9 cellular contexts compared by ENCODE assay signal in the genomic region with DNA sequence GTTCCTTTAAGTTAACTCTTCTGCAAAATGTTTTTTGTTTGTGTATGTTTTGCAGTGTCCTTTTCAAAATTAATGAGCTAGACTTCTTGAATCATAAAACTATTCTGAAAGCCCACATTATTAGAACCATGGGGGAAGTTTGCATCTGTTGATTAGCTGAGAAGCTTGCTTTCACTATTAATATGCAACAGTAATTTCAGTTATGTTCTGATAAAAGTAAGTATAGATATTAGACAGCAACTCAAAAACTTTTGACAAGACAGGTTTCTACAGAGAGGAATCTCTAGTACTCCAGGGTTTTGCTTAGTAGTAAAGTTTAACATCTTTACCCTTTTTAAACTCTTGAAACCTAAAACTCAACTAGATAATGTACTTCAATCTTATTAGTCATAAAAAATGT.
DNase-seq lines count a peak whose midpoint lies in the region; ATAC-seq and TF ChIP-seq lines count a peak whose summit lies in the region.
"Had no signal": no experiment of that assay in that cellular context is flagged by ENCODE, and none has a peak within 500 bp of the region (broad histone marks: within the 10 kb centered on the region; RNA-seq: fewer than 3 reads in every experiment).

No MANE protein-coding gene starts in this region.

- no peak overlapping the region for H2AFZ ChIP-seq in Loucy (ENCODE audit: low read length)

- peak overlapping the region; percentile 92 for H3K4me2 ChIP-seq in Loucy (ENCODE audit: low read depth, low read length, poor library complexity, severe bottlenecking)

- H3K9me3 ChIP-seq in Loucy (ENCODE audit: insufficient read depth, low read depth, low read length) (no peaks in the 10 kb centered on the region), right cardiac atrium (ENCODE audit: control insufficient read depth, low read length) (no peaks in the 10 kb centered on the region), colonic mucosa (no peaks in the 10 kb centered on the region)

- H3K79me2 ChIP-seq in Loucy (ENCODE audit: insufficient read depth, low read length), result peaks cover 57% of the 10 kb centered on the region

- H3K4me3 ChIP-seq in GM12865 (ENCODE audit: low read depth, low read length), result no peak overlapping the region
- peak overlapping the region; percentile 72 for H3K4me3 ChIP-seq in Loucy (ENCODE audit: low read length, poor library complexity, severe bottlenecking)
- no peak overlapping the region for H3K4me3 ChIP-seq in right cardiac atrium (ENCODE audit: low read length)
- H3K4me3 ChIP-seq in colonic mucosa, result no peak overlapping the region
- H3K4me3 ChIP-seq: lung had no signal

- DNase-seq in GM12865 (ENCODE audit: low read depth) (peak; percentile 77), right cardiac atrium (no peak), colonic mucosa (no peak), cerebellar cortex (ENCODE audit: low spot score) (no peak), head of caudate nucleus (no peak)

- peak overlapping the region; percentile 73 for H3K9ac ChIP-seq in Loucy (ENCODE audit: low read depth, low read length, poor library complexity, severe bottlenecking)
- no peak overlapping the region for H3K9ac ChIP-seq in colonic mucosa (ENCODE audit: low read depth in 2 of 2, low read length in 2 of 2)

- no peaks in the 10 kb centered on the region for H3K27me3 ChIP-seq in Loucy (ENCODE audit: insufficient read depth, low read length, poor library complexity, severe bottlenecking)
- no peaks in the 10 kb centered on the region for H3K27me3 ChIP-seq in right cardiac atrium (ENCODE audit: control insufficient read depth, insufficient read depth)
- no peaks in the 10 kb centered on the region for H3K27me3 ChIP-seq in colonic mucosa

- H3K9me2 ChIP-seq in Loucy (replicated peaks; ENCODE audit: low read depth, low read length), result no peaks in the 10 kb centered on the region

- TF ChIP-seq CTCF in GM12865 (IDR thresholded peaks at IDR 0.05; ENCODE audit: insufficient read depth, low read depth, low read length, missing control alignments) (no peak), Loucy (conservative IDR thresholded peaks at IDR 0.05; ENCODE audit: low read length) (no peak), colonic mucosa (IDR thresholded peaks at IDR 0.05) (no peak)

- peaks cover 6% of the 10 kb centered on the region; the same call in 1 of the 2 replicates for H3F3A ChIP-seq in Loucy (ENCODE audit: low read depth)

- H4K20me1 ChIP-seq in Loucy (ENCODE audit: insufficient read depth, low read length, poor library complexity, severe bottlenecking), result no peaks in the 10 kb centered on the region

- H3K36me3 ChIP-seq in Loucy (ENCODE audit: insufficient read depth, low read length) (no peaks in the 10 kb centered on the region), colonic mucosa (no peaks in the 10 kb centered on the region)

- intact Hi-C loops in right cardiac atrium (cut with DNase I) (no loop called here), colonic mucosa (cut with DNase I) (no loop called here), head of caudate nucleus (cut with DNase I) (no loop called here)

- no peak overlapping the region for H3K27ac ChIP-seq in right cardiac atrium (ENCODE audit: low read length)
- no peak overlapping the region for H3K27ac ChIP-seq in colonic mucosa

- ATAC-seq in GM19328 (IDR thresholded peaks at IDR 0.05; ENCODE audit: unreplicated experiment), result peak; percentile 56
- ATAC-seq in HG02870 (IDR thresholded peaks at IDR 0.05; ENCODE audit: unreplicated experiment), result peak; percentile 79
- ATAC-seq in right cardiac atrium, result no peak

- H3K4me1 ChIP-seq in Loucy (ENCODE audit: insufficient read depth, low read length, poor library complexity, severe bottlenecking) (peaks cover 74% of the 10 kb centered on the region), right cardiac atrium (ENCODE audit: control insufficient read depth, insufficient read depth, low read length) (no peaks in the 10 kb centered on the region), colonic mucosa (no peaks in the 10 kb centered on the region)

Comparison
In these comparisons a context has a peak if more than half of its experiments do, and no peak if none do; other contexts are left out.
1. ATAC-seq: peak in GM19328 (single experiment) and HG02870 (single experiment); none in right cardiac atrium (0 of 2).